In genomic region chr15:50979041-50979440, GRCh38 we compare ENCODE assay signal across 24 cellular contexts.
DNase-seq lines count a peak whose midpoint lies in the region; ATAC-seq and TF ChIP-seq lines count a peak whose summit lies in the region.
"Had no signal": no experiment of that assay in that cellular context is flagged by ENCODE, and none has a peak within 500 bp of the region (broad histone marks: within the 10 kb centered on the region; RNA-seq: fewer than 3 reads in every experiment).

No MANE protein-coding gene starts in this region.

- TF ChIP-seq CTCF in AG10803 (conservative IDR thresholded peaks at IDR 0.05; ENCODE audit: low read length) = no peak
- no peak for TF ChIP-seq CTCF in astrocyte of the spinal cord (IDR thresholded peaks at IDR 0.05; ENCODE audit: low read depth, low read length)

- ATAC-seq in GM18868 (IDR thresholded peaks at IDR 0.05; ENCODE audit: unreplicated experiment) (no peak), GM18502 (IDR thresholded peaks at IDR 0.05; ENCODE audit: poor library complexity, unreplicated experiment) (no peak)
- ATAC-seq: activated CD4-positive, alpha-beta T cell treated with anti-CD3 and anti-CD28 coated beads for 36 hours; CD8-positive, alpha-beta T cell; left cardiac atrium; right cardiac atrium; T-helper 17 cell; upper lobe of right lung had no signal

- DNase-seq in AG10803 (ENCODE audit: low read depth) (peak; percentile 29), LHCN-M2 (ENCODE audit: low read depth) (peak; percentile 40), astrocyte of the spinal cord (ENCODE audit: low read depth, low spot score) (peak; percentile 47), myocyte (ENCODE audit: low read depth) (peak; percentile 63), anterior cingulate cortex (lab: John Stamatoyannopoulos, UW) (no peak), NCI-H146 (lab: John Stamatoyannopoulos, UW) (no peak)
- DNase-seq: activated CD4-positive, alpha-beta T cell treated with anti-CD3 and anti-CD28 coated beads for 36 hours; activated T-cell treated with anti-CD3 and anti-CD28 coated beads, Interleukin-2, amount 50 U/mL, for 1 hour; CD8-positive, alpha-beta T cell; DMS 273 treated with DMSO at 0.1 percent for 48 hours; effector memory CD4-positive, alpha-beta T cell; left cardiac atrium; NCI-H1436 treated with DMSO at 0.1 percent for 48 hours; NCI-H2107; NCI-H446; NCI-H82; right cardiac atrium; stimulated activated CD4-positive, alpha-beta T cell treated with anti-CD3 and anti-CD28 coated beads, Interleukin-2, amount 100 ng/mL, for 48 hours; substantia nigra; T-helper 17 cell; upper lobe of right lung had no signal

- in situ Hi-C loops in astrocyte of the spinal cord (cut with HindIII; ENCODE audit: low sequenced_read_pairs) = no loop called here

- H3K4me3 ChIP-seq in AG10803 (ENCODE audit: low read length) (no peak overlapping the region), astrocyte of the spinal cord (ENCODE audit: low read depth, low read length) (no peak overlapping the region)
- H3K4me3 ChIP-seq: breast epithelium, upper lobe of right lung had no signal

Comparison
In these comparisons a context has a peak if more than half of its experiments do, and no peak if none do; other contexts are left out.
1. DNase-seq: peak in AG10803 (single experiment), LHCN-M2 (single experiment), astrocyte of the spinal cord (single experiment) and myocyte (single experiment); none in anterior cingulate cortex (0 of 58) and NCI-H146 (single experiment).